In the genomic region with DNA sequence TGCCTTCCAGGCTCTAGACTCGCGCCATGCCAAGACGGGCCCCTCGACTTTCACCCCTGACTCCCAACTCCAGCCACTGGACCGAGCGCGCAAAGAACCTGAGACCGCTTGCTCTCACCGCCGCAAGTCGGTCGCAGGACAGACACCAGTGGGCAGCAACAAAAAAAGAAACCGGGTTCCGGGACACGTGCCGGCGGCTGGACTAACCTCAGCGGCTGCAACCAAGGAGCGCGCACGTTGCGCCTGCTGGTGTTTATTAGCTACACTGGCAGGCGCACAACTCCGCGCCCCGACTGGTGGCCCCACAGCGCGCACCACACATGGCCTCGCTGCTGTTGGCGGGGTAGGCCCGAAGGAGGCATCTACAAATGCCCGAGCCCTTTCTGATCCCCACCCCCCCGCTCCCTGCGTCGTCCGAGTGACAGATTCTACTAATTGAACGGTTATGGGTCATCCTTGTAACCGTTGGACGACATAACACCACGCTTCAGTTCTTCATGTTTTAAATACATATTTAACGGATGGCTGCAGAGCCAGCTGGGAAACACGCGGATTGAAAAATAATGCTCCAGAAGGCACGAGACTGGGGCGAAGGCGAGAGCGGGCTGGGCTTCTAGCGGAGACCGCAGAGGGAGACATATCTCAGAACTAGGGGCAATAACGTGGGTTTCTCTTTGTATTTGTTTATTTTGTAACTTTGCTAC, we compare ENCODE assay signal across 13 cellular contexts. TPM values are rescaled to one million over a fixed set of nuclear protein-coding genes. Genes with fewer than 3 reads are reported as not detected.
DNase-seq lines count a peak whose midpoint lies in the region; ATAC-seq and TF ChIP-seq lines count a peak whose summit lies in the region.
"Had no signal": no experiment of that assay in that cellular context is flagged by ENCODE, and none has a peak within 500 bp of the region (broad histone marks: within the 10 kb centered on the region; RNA-seq: fewer than 3 reads in every experiment).

No MANE protein-coding gene starts in this region.

- 3% methylated on average over 50 of the region's 50 CpGs for WGBS in HUES64

- peak; percentile 47 for DNase-seq in COLO668 (lab: John Stamatoyannopoulos, UW; ENCODE audit: unreplicated experiment)
- DNase-seq in central memory CD8-positive, alpha-beta T cell (ENCODE audit: low spot score in 2 of 2), result no peak
- no peak for DNase-seq in natural killer cell treated with Interleukin-12 subunit alpha and Interleukin-12 subunit beta and Interleukin-15 and Interleukin-18, amount 100 ng/mL, for 72 hours (ENCODE audit: low spot score)
- no peak for DNase-seq in germinal center (ENCODE audit: low spot score)
- DNase-seq in GOT3 (lab: John Stamatoyannopoulos, UW), result no peak
- DNase-seq in HPDE6-E6E7 (ENCODE audit: extremely low spot score), result no peak
- DNase-seq in GM10248 (ENCODE audit: extremely low spot score), result no peak
- DNase-seq: body of pancreas; mucosa of descending colon; NCI-H1694; stimulated activated CD4-positive, alpha-beta T cell treated with anti-CD3 and anti-CD28 coated beads, Interleukin-1b, Interleukin-23, amount 100 ng/mL, for 48 hours had no signal

- no peaks in the 10 kb centered on the region for H3K36me3 ChIP-seq in HUES64 (ENCODE audit: insufficient read depth, low read length)

- peaks cover 49% of the 10 kb centered on the region for H3K4me1 Mint-ChIP-seq in central memory CD8-positive, alpha-beta T cell
- peaks cover 46 to 50% of the 10 kb centered on the region in 2 donors for H3K4me1 Mint-ChIP-seq in natural killer cell treated with Interleukin-12 subunit alpha and Interleukin-12 subunit beta and Interleukin-15 and Interleukin-18, amount 100 ng/mL, for 72 hours (ENCODE audit: low read depth in 2 of 2)

- CTCF ChIA-PET in GM10248 (lab: Yijun Ruan, JAX), result no interaction called here

- no peak for TF ChIP-seq CTCF in GM10248 (IDR thresholded peaks at IDR 0.05; ENCODE audit: control extremely low read depth, extremely low read depth, low read depth, missing control alignments)

- peaks cover 89% of the 10 kb centered on the region for H3K27me3 Mint-ChIP-seq in central memory CD8-positive, alpha-beta T cell
- peaks cover 52 to 67% of the 10 kb centered on the region in 2 donors for H3K27me3 Mint-ChIP-seq in natural killer cell treated with Interleukin-12 subunit alpha and Interleukin-12 subunit beta and Interleukin-15 and Interleukin-18, amount 100 ng/mL, for 72 hours

- no peak for ATAC-seq in central memory CD8-positive, alpha-beta T cell (replicated peaks; ENCODE audit: extremely low read depth, poor library complexity, severe bottlenecking)
- ATAC-seq in natural killer cell treated with Interleukin-12 subunit alpha and Interleukin-12 subunit beta and Interleukin-15 and Interleukin-18, amount 100 ng/mL, for 72 hours, result no peak
- ATAC-seq: body of pancreas, HCT116, mucosa of descending colon had no signal

- H3K27ac ChIP-seq in HUES64 (ENCODE audit: low read depth, low read length), result no peak overlapping the region
- H3K27ac ChIP-seq: body of pancreas had no signal

- no peaks in the 10 kb centered on the region for H3K9me3 ChIP-seq in HUES64 (ENCODE audit: insufficient read depth, low read depth, low read length)
- H3K9me3 ChIP-seq: body of pancreas, mucosa of descending colon had no signal

- H3K9ac ChIP-seq in HUES64 (ENCODE audit: low read depth, low read length), result no peak overlapping the region

- H3K27ac Mint-ChIP-seq in central memory CD8-positive, alpha-beta T cell (ENCODE audit: low read depth), result no peak overlapping the region
- H3K27ac Mint-ChIP-seq in natural killer cell treated with Interleukin-12 subunit alpha and Interleukin-12 subunit beta and Interleukin-15 and Interleukin-18, amount 100 ng/mL, for 72 hours, result peak overlapping the region; percentile 18 to 48

- H3K36me3 Mint-ChIP-seq in central memory CD8-positive, alpha-beta T cell (ENCODE audit: insufficient read depth), result peaks cover 17% of the 10 kb centered on the region
- H3K36me3 Mint-ChIP-seq in natural killer cell treated with Interleukin-12 subunit alpha and Interleukin-12 subunit beta and Interleukin-15 and Interleukin-18, amount 100 ng/mL, for 72 hours, result no peaks in the 10 kb centered on the region

- H3K4me3 ChIP-seq in HUES64 (ENCODE audit: low read length), result peak overlapping the region; percentile 22; the same call in 1 of the 2 replicates
- H3K4me3 ChIP-seq: body of pancreas, mucosa of descending colon had no signal

- H3K4me1 ChIP-seq in HUES64 (ENCODE audit: insufficient read depth, low read length), result peaks cover 17% of the 10 kb centered on the region; the same call in 1 of the 2 replicates

- peaks cover 100% of the 10 kb centered on the region for H3K27me3 ChIP-seq in HUES64 (ENCODE audit: insufficient read depth, low read length)

- peak overlapping the region; percentile 3 for H3K4me3 Mint-ChIP-seq in central memory CD8-positive, alpha-beta T cell
- H3K4me3 Mint-ChIP-seq in natural killer cell treated with Interleukin-12 subunit alpha and Interleukin-12 subunit beta and Interleukin-15 and Interleukin-18, amount 100 ng/mL, for 72 hours, result peak overlapping the region; percentile 22

- no peaks in the 10 kb centered on the region for H3K9me3 Mint-ChIP-seq in central memory CD8-positive, alpha-beta T cell
- no peaks in the 10 kb centered on the region for H3K9me3 Mint-ChIP-seq in natural killer cell treated with Interleukin-12 subunit alpha and Interleukin-12 subunit beta and Interleukin-15 and Interleukin-18, amount 100 ng/mL, for 72 hours

- POLR2A ChIA-PET in GM10248 (lab: Yijun Ruan, JAX), result no interaction called here

RNA-seq across cellular contexts. Expression of gene OLIG2, which starts 2.0 kb away (rescaled TPM):
- 0.10 TPM for polyA plus RNA-seq in HUES64 (2013, experiment 1 of 2)
- polyA plus RNA-seq in HUES64 (2013, experiment 2 of 2), result 0.32 TPM
- not detected for total RNA-seq in natural killer cell treated with Interleukin-12 subunit alpha and Interleukin-12 subunit beta and Interleukin-15 and Interleukin-18, amount 100 ng/mL, for 72 hours
- total RNA-seq: body of pancreas, mucosa of descending colon had no signal

RNA-seq across cellular contexts. Expression of gene OLIG1, which starts 46.2 kb away (rescaled TPM):
- 0.25 TPM for polyA plus RNA-seq in HUES64 (2013, experiment 1 of 2)
- polyA plus RNA-seq in HUES64 (2013, experiment 2 of 2), result 0.57 TPM
- total RNA-seq in natural killer cell treated with Interleukin-12 subunit alpha and Interleukin-12 subunit beta and Interleukin-15 and Interleukin-18, amount 100 ng/mL, for 72 hours, result under 1 TPM in 1 of 2 donors, not detected in 1; 0.20 TPM
- total RNA-seq: body of pancreas, mucosa of descending colon had no signal
